Comparison of ENCODE assay signal across 20 cellular contexts in genomic region chr22:36586852-36587251, GRCh38. TPM values are rescaled to one million over a fixed set of nuclear protein-coding genes. Genes with fewer than 3 reads are reported as not detected.
A peak's percentile ranks its signal among the peaks of the same experiment; 100 is the strongest.
DNase-seq lines count a peak whose midpoint lies in the region; ATAC-seq and TF ChIP-seq lines count a peak whose summit lies in the region.
"Had no signal": no experiment of that assay in that cellular context is flagged by ENCODE, and none has a peak within 500 bp of the region (broad histone marks: within the 10 kb centered on the region; RNA-seq: fewer than 3 reads in every experiment).

No MANE protein-coding gene starts in this region.

- TF ChIP-seq CTCF in PC-3 (conservative IDR thresholded peaks at IDR 0.05; ENCODE audit: low read depth, low read length) = no peak
- no peak for TF ChIP-seq CTCF in fibroblast of lung (conservative IDR thresholded peaks at IDR 0.05 in 1 of 2, IDR thresholded peaks at IDR 0.05 in 1 of 2; ENCODE audit: low read depth in 1 of 2, low read length in 2 of 2)
- TF ChIP-seq CTCF in osteocyte (IDR thresholded peaks at IDR 0.05) = no peak

- H3K4me2 ChIP-seq in GM23248 (ENCODE audit: unreplicated experiment) (peak overlapping the region; percentile 69), PC-3 (ENCODE audit: low read length) (peak overlapping the region; percentile 69), fibroblast of lung (ENCODE audit: extremely low read depth, insufficient read depth, low read length) (no peak overlapping the region)

- intact Hi-C loops in PC-3 (cut with micrococcal nuclease) = no loop called here

- H3K4me1 ChIP-seq in GM23248 (ENCODE audit: insufficient read depth) (0 out of 2 replicates have a peak, but pooled peaks cover 6% of the 10 kb centered on the region), PC-3 (ENCODE audit: insufficient read depth, low read length) (peaks cover 16% of the 10 kb centered on the region; the same call in 1 of the 2 replicates), fibroblast of lung (ENCODE audit: control insufficient read depth, extremely low read depth, insufficient read depth, low read length) (no peaks in the 10 kb centered on the region)

- H3K36me3 Mint-ChIP-seq in osteocyte (ENCODE audit: unreplicated experiment) = no peaks in the 10 kb centered on the region

- 0 out of 2 replicates have a peak, but pooled peaks cover 4% of the 10 kb centered on the region for H3F3A ChIP-seq in GM23248 (ENCODE audit: insufficient read depth)
- no peaks in the 10 kb centered on the region for H3F3A ChIP-seq in PC-3 (ENCODE audit: low read length, unreplicated experiment)

- H3K27me3 ChIP-seq in GM23248 (replicated peaks; ENCODE audit: insufficient read depth) = peaks cover 16% of the 10 kb centered on the region
- H3K27me3 ChIP-seq in PC-3 (ENCODE audit: low read length) = no peaks in the 10 kb centered on the region
- peaks cover 5% of the 10 kb centered on the region for H3K27me3 ChIP-seq in fibroblast of lung (ENCODE audit: control insufficient read depth, insufficient read depth, low read length)

- H3K9ac ChIP-seq in GM23248 (no peak overlapping the region), PC-3 (ENCODE audit: low read length) (no peak overlapping the region), fibroblast of lung (ENCODE audit: insufficient read depth, low read length) (no peak overlapping the region)

- POLR2A ChIA-PET in PC-3 (lab: Charles Lee; ENCODE audit: unreplicated experiment) = no interaction called here

- no peaks in the 10 kb centered on the region for H3K9me2 ChIP-seq in GM23248 (ENCODE audit: insufficient read depth)
- H3K9me2 ChIP-seq in PC-3 (replicated peaks; ENCODE audit: low read length) = no peaks in the 10 kb centered on the region

- CTCF ChIA-PET in PC-3 (lab: Charles Lee) = no interaction called here

- ATAC-seq in PC-3 = no peak

- H3K4me3 ChIP-seq in GM23248 = peak overlapping the region; percentile 63; the same call in 1 of the 2 replicates
- 0 out of 2 replicates have a peak overlapping the region, but pooled peaks have one; percentile 40 for H3K4me3 ChIP-seq in PC-3 (ENCODE audit: low read length)
- H3K4me3 ChIP-seq in fibroblast of lung (replicated peaks in 1 of 4; ENCODE audit: control extremely low read depth in 1 of 4, insufficient read depth in 1 of 4, low read depth in 3 of 4, low read length in 4 of 4) = no peak overlapping the region
- H3K4me3 ChIP-seq: PC-9 had no signal

- H3K79me2 ChIP-seq in GM23248 (ENCODE audit: insufficient read depth) (no peaks in the 10 kb centered on the region), PC-3 (ENCODE audit: low read length) (no peaks in the 10 kb centered on the region), fibroblast of lung (ENCODE audit: control insufficient read depth, insufficient read depth, low read length) (no peaks in the 10 kb centered on the region)

- H3K9me3 ChIP-seq in GM23248 (ENCODE audit: low read depth) (no peaks in the 10 kb centered on the region), PC-3 (ENCODE audit: low read length) (no peaks in the 10 kb centered on the region), fibroblast of lung (ENCODE audit: control insufficient read depth, insufficient read depth, low read depth, low read length) (no peaks in the 10 kb centered on the region)

- H3K4me1 Mint-ChIP-seq in osteocyte (ENCODE audit: unreplicated experiment) = peaks cover 38% of the 10 kb centered on the region

- no peaks in the 10 kb centered on the region for H4K20me1 ChIP-seq in GM23248 (ENCODE audit: insufficient read depth)
- no peaks in the 10 kb centered on the region for H4K20me1 ChIP-seq in PC-3 (ENCODE audit: low read length)
- no peaks in the 10 kb centered on the region for H4K20me1 ChIP-seq in fibroblast of lung (ENCODE audit: control insufficient read depth, extremely low read depth, insufficient read depth, low read length)

- H3K36me3 ChIP-seq in GM23248 (ENCODE audit: low read depth) (no peaks in the 10 kb centered on the region), PC-3 (ENCODE audit: low read depth, low read length) (no peaks in the 10 kb centered on the region), fibroblast of lung (ENCODE audit: control insufficient read depth, insufficient read depth, low read length) (no peaks in the 10 kb centered on the region)

- H3K27ac ChIP-seq in GM23248 (no peak overlapping the region), PC-3 (ENCODE audit: low read length) (no peak overlapping the region), fibroblast of lung (ENCODE audit: insufficient read depth, low read length) (no peak overlapping the region)
- H3K27ac ChIP-seq: HL-60 had no signal

- H2AFZ ChIP-seq in GM23248 (no peak overlapping the region), PC-3 (ENCODE audit: low read length) (peak overlapping the region; percentile 46; the same call in 1 of the 2 replicates), fibroblast of lung (ENCODE audit: low read length) (peak overlapping the region; percentile 23)

- no TSS peak for BruUV-seq in PC-3 (replicated peaks; lab: Mats Ljungman, UMichigan)

- DNase-seq in GM23248 (no peak), PC-3 (no peak), fibroblast of lung (ENCODE audit: low read depth in 2 of 2) (no peak), osteocyte (ENCODE audit: extremely low spot score, unreplicated experiment) (no peak), NCI-H2171 treated with DMSO at 0.1 percent for 48 hours (lab: John Stamatoyannopoulos, UW) (no peak), NCI-H1048 (lab: John Stamatoyannopoulos, UW) (no peak), GF-D8 (lab: John Stamatoyannopoulos, UW) (no peak)
- DNase-seq: AML-193; CD4-positive, alpha-beta memory T cell; COR-L47; DMS53; NCI-H1092; NCI-H1417 treated with DMSO at 0.1 percent for 48 hours; NCI-H187; NCI-H748 treated with DMSO at 0.1 percent for 48 hours; NK-92 treated with Interleukin-12 subunit alpha and Interleukin-12 subunit beta, amount 100 ng/mL, for 24 hours; RPMI8226; SHP77 had no signal

- H3K27ac Mint-ChIP-seq in osteocyte (ENCODE audit: unreplicated experiment) = peak overlapping the region; percentile 13
- H3K27ac Mint-ChIP-seq: CD4-positive, alpha-beta memory T cell had no signal

- no peaks in the 10 kb centered on the region for H3K9me3 Mint-ChIP-seq in osteocyte (ENCODE audit: unreplicated experiment)

- in situ Hi-C loops in GM23248 (cut with MboI) = no loop called here

- 53 to 62% methylated on average over 3 of the region's 3 CpGs for WGBS in GM23248 (ENCODE audit: low coverage in 1 of 2, low lambda C conversion rate in 2 of 2, missing lambda C conversion rate in 2 of 2), 2 experiments

- peaks cover 54% of the 10 kb centered on the region for H3K27me3 Mint-ChIP-seq in osteocyte (ENCODE audit: unreplicated experiment)

- H3K4me3 Mint-ChIP-seq in osteocyte (ENCODE audit: unreplicated experiment) = no peak overlapping the region
- H3K4me3 Mint-ChIP-seq: CD4-positive, alpha-beta memory T cell had no signal

RNA-seq across cellular contexts. Expression of gene EIF3D, which starts 57.9 kb away (rescaled TPM):
- total RNA-seq in GM23248 (2014; rRNA removed; shearing (Covaris generic)) = 310 and 377 TPM in 2 replicates
- polyA plus RNA-seq in GM23248 (2016; fragmentation: Nextera tagmentation; extraction: Ambion mirVana) (122 and 129 TPM in 2 replicates), fibroblast of lung (267 and 318 TPM in 2 replicates)
- total RNA-seq in PC-3 (2014; rRNA removed) (210 and 247 TPM in 2 replicates), fibroblast of lung (306 and 407 TPM in 2 replicates), osteocyte (150 and 155 TPM in 2 replicates)
- polyA plus RNA-seq in fibroblast of lung (2012) = 165 and 195 TPM in 2 replicates
- 371 and 415 TPM in 2 replicates for polyA minus RNA-seq in fibroblast of lung (ENCODE audit: low replicate concordance)

Comparison
In these comparisons a context has a peak if more than half of its experiments do, and no peak if none do; other contexts are left out.
1. H3K4me3 ChIP-seq: peak in GM23248 (single experiment) and PC-3 (single experiment); none in fibroblast of lung (0 of 4).